ENCODE assay signal across 21 cellular contexts in the genomic region with DNA sequence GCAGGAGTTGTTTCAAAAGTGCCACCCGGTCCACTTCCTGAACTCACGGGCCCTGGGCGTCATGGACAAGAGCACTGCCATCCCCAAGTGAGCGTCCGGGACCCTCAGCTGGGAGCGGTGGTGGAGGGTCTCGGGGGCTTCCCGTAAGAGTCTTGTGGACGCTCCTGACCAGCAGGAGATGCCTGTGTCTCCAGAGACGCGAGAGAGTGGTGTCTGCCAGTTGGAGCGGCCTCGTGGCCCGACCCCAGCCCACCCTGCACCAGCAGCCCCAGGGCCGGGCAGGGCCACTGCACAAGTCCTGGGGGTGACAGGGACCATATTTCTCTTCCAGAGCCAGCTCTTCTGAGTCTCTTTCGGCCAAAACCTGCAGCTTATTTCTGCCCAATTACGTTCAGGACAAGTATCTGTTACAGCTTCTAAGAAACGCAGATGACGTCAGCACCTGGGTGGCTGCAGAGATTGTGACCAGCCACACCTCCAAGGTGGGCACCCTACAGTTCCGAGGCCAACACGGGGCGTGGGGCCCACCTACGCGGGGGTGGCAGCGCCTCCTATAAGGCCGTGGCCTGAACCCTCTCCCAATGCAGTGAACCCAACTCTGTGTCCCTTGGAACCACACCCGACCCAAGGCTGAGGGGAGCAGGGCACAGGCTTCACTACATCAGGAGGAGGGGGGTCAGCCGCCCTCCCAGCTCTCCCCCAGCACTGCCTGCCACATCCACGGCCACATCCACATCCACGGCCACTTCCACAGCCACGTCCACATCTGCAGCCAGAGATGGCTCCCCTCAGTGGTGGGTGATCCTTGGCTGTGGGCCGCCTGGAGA. TPM values are rescaled to one million over a fixed set of nuclear protein-coding genes. Genes with fewer than 3 reads are reported as not detected.
DNase-seq lines count a peak whose midpoint lies in the region; ATAC-seq, FAIRE-seq and TF ChIP-seq lines count a peak whose summit lies in the region.
"Had no signal": no experiment of that assay in that cellular context is flagged by ENCODE, and none has a peak within 500 bp of the region (broad histone marks: within the 10 kb centered on the region; RNA-seq: fewer than 3 reads in every experiment).

No MANE protein-coding gene starts in this region.

- peaks cover 6% of the 10 kb centered on the region for H3K4me1 Mint-ChIP-seq in stimulated activated effector memory CD8-positive, alpha-beta T cell treated with anti-CD3 and anti-CD28 coated beads, Interleukin-12 subunit alpha, Interleukin-12 subunit beta, amount 100 ng/mL, for 72 hours

- H3K23me2 ChIP-seq in H1 (ENCODE audit: low read depth, low read length) = peaks cover 8% of the 10 kb centered on the region

- H2BK20ac ChIP-seq in H1 (ENCODE audit: low read length) = no peak overlapping the region

- intact Hi-C loops in Right ventricle myocardium inferior (cut with DNase I) = no loop called here
- intact Hi-C loops in left cardiac atrium (cut with DNase I) = no loop called here

- no peaks in the 10 kb centered on the region for H3K79me1 ChIP-seq in H1 (ENCODE audit: low read depth, low read length)

- H2BK5ac ChIP-seq in H1 (ENCODE audit: low read depth, low read length) = no peak overlapping the region

- H3K4me3 ChIP-seq in HEK293 (ENCODE audit: low read depth, low read length) (no peak overlapping the region), H1 (ENCODE audit: extremely low read depth in 1 of 4, insufficient read depth in 2 of 4, low read depth in 3 of 4, low read length in 4 of 4) (no peak overlapping the region)
- H3K4me3 ChIP-seq: A549, GM23248 had no signal

- no peak overlapping the region for H3K4me2 ChIP-seq in H1 (ENCODE audit: insufficient read depth in 1 of 2, low read depth in 2 of 2, low read length in 2 of 2)
- H3K4me2 ChIP-seq: A549 had no signal

- CTCF ChIA-PET in HEK293 (lab: Yijun Ruan, JAX) (interaction anchor here (1.5 kb wide), 1 partner anchor 70 kb away, joined by 4 read pairs; no protein-coding TSS in a partner anchor), H1 (lab: Charles Lee; ENCODE audit: partially characterized antibody) (interaction anchor here (0.7 to 1.9 kb wide), 7 partner anchors 9 to 89 kb away, joined by 3 to 9 read pairs (median 3); no protein-coding TSS in a partner anchor)

- H4K20me1 ChIP-seq in H1 (replicated peaks in 1 of 2; ENCODE audit: control insufficient read depth in 1 of 2, insufficient read depth in 2 of 2, low read length in 2 of 2) = peaks cover 0 to 12% of the 10 kb centered on the region in 2 experiments

- 92% methylated on average over 31 of the region's 32 CpGs; no CpG with 5 or more reads in 1 of the 2 experiments for WGBS in H1 (ENCODE audit: extremely low coverage in 1 of 2, insufficient coverage in 1 of 2, insufficient read length in 1 of 2, insufficient replicate concordance in 2 of 2, low coverage in 1 of 2, low lambda C conversion rate in 2 of 2, missing lambda C conversion rate in 1 of 2), 2 experiments

- no peak overlapping the region for H2AFZ ChIP-seq in H1 (ENCODE audit: low read length)
- H2AFZ ChIP-seq: GM23248 had no signal

- no peak overlapping the region for H3K56ac ChIP-seq in H1 (replicated peaks; ENCODE audit: insufficient read length, low read depth, low read length)

- no peak for FAIRE-seq in H1 (lab: Jason Lieb, UNC)
- FAIRE-seq: A549, D721Med, G401.6, GM12891, H54 had no signal

- no peak overlapping the region for H3K4ac ChIP-seq in H1 (replicated peaks; ENCODE audit: insufficient read length, low read depth, low read length)

- H4K5ac ChIP-seq in H1 (ENCODE audit: insufficient read length, low read depth, low read length) = no peak overlapping the region

- no peak for TF ChIP-seq CTCF in HEK293 (tag by site-specific recombination; IDR thresholded peaks at IDR 0.05)
- no peak for TF ChIP-seq CTCF in H1 (IDR thresholded peaks at IDR 0.05; ENCODE audit: control extremely low read depth in 1 of 3, insufficient read depth in 1 of 3, low read depth in 1 of 3, low read length in 3 of 3)

- no peak for TF ChIP-seq EP300 in H1 (IDR thresholded peaks at IDR 0.05; ENCODE audit: borderline replicate concordance in 1 of 2, low read depth in 2 of 2, low read length in 2 of 2)

- H2BK12ac ChIP-seq in H1 (ENCODE audit: low read depth, low read length) = no peak overlapping the region

- H3K36me3 Mint-ChIP-seq in stimulated activated effector memory CD8-positive, alpha-beta T cell treated with anti-CD3 and anti-CD28 coated beads, Interleukin-12 subunit alpha, Interleukin-12 subunit beta, amount 100 ng/mL, for 72 hours = no peaks in the 10 kb centered on the region

- no peaks in the 10 kb centered on the region for H3K36me3 ChIP-seq in HEK293 (ENCODE audit: control insufficient read depth in 2 of 2, insufficient read depth in 1 of 2, low read length in 2 of 2)
- H3K36me3 ChIP-seq in H1 (ENCODE audit: control insufficient read depth in 2 of 4, insufficient read depth in 4 of 4, low read length in 3 of 4) = no peaks in the 10 kb centered on the region; a peak in 3 of 8 replicates

- H3K79me2 ChIP-seq in H1 (ENCODE audit: control insufficient read depth in 1 of 2, insufficient read depth in 2 of 2, low read length in 2 of 2) = no peaks in the 10 kb centered on the region

- H2AK5ac ChIP-seq in H1 (ENCODE audit: low read depth, low read length) = no peak overlapping the region

- TF ChIP-seq RAD21 in H1 (IDR thresholded peaks at IDR 0.05 in 1 of 2, conservative IDR thresholded peaks at IDR 0.05 in 1 of 2; ENCODE audit: low read depth in 2 of 2, low read length in 2 of 2) = no peak

- H3K18ac ChIP-seq in H1 (ENCODE audit: extremely low read depth, low read length) = no peak overlapping the region

- POLR2A ChIA-PET in HEK293 (lab: Yijun Ruan, JAX) (no interaction called here), H1 (lab: Charles Lee; ENCODE audit: partially characterized antibody) (interaction anchor here (1.4 to 2.0 kb wide), 4 partner anchors 9 to 18 kb away, joined by 3 to 7 read pairs (median 4); no protein-coding TSS in a partner anchor)

- no peak overlapping the region for H3K27ac Mint-ChIP-seq in stimulated activated effector memory CD8-positive, alpha-beta T cell treated with anti-CD3 and anti-CD28 coated beads, Interleukin-12 subunit alpha, Interleukin-12 subunit beta, amount 100 ng/mL, for 72 hours
- H3K27ac Mint-ChIP-seq: CD4-positive, alpha-beta T cell; HFFc6 had no signal

- ATAC-seq in Right ventricle myocardium inferior (no peak), left cardiac atrium (no peak)
- ATAC-seq in stimulated activated effector memory CD8-positive, alpha-beta T cell treated with anti-CD3 and anti-CD28 coated beads, Interleukin-12 subunit alpha, Interleukin-12 subunit beta, amount 100 ng/mL, for 72 hours = peak; percentile 5

- H3K14ac ChIP-seq in H1 (ENCODE audit: insufficient read length) = no peak overlapping the region

- H3K9me3 ChIP-seq in HEK293 (ENCODE audit: control insufficient read depth, insufficient read depth, low read depth, low read length) = no peaks in the 10 kb centered on the region
- peaks cover 0 to 4% of the 10 kb centered on the region in 2 experiments; a peak in 1 of 4 replicates for H3K9me3 ChIP-seq in H1 (ENCODE audit: insufficient read depth in 2 of 2, low read depth in 1 of 2, low read length in 1 of 2)
- H3K9me3 ChIP-seq: A549 had no signal

- no peak overlapping the region for H3K4me3 Mint-ChIP-seq in stimulated activated effector memory CD8-positive, alpha-beta T cell treated with anti-CD3 and anti-CD28 coated beads, Interleukin-12 subunit alpha, Interleukin-12 subunit beta, amount 100 ng/mL, for 72 hours
- H3K4me3 Mint-ChIP-seq: CD4-positive, alpha-beta T cell; HFFc6 had no signal

- no peak overlapping the region for H4K91ac ChIP-seq in H1 (replicated peaks; ENCODE audit: insufficient read length, low read length)

- DNase-seq in Right ventricle myocardium inferior (ENCODE audit: missing footprints) = peak; percentile 52
- no peak for DNase-seq in left cardiac atrium
- DNase-seq in H1 (ENCODE audit: low read depth in 1 of 2, low spot score in 2 of 2) = no peak
- DNase-seq in stimulated activated effector memory CD8-positive, alpha-beta T cell treated with anti-CD3 and anti-CD28 coated beads, Interleukin-12 subunit alpha, Interleukin-12 subunit beta, amount 100 ng/mL, for 72 hours (ENCODE audit: low spot score in 2 of 2) = no peak
- DNase-seq in foreskin melanocyte = no peak
- no peak for DNase-seq in cerebellar nuclear complex (lab: John Stamatoyannopoulos, UW)
- DNase-seq: AML-193, Caco-2, GM23248, HCEC 1CT, HFFc6 had no signal

- H3K4me1 ChIP-seq in HEK293 (ENCODE audit: control insufficient read depth, insufficient read depth, low read length) (no peaks in the 10 kb centered on the region), H1 (replicated peaks in 1 of 4; ENCODE audit: control insufficient read depth in 3 of 4, insufficient read depth in 4 of 4, low read length in 3 of 4) (peaks cover 0 to 2% (median 1%) of the 10 kb centered on the region in 4 experiments; a peak in 5 of 7 replicates)
- H3K4me1 ChIP-seq: A549, Caco-2 had no signal

- no peaks in the 10 kb centered on the region for H3K27me3 ChIP-seq in H1 (replicated peaks in 1 of 4; ENCODE audit: control insufficient read depth in 3 of 4, extremely low read depth in 1 of 4, insufficient read depth in 3 of 4, low read length in 3 of 4)

- no peak overlapping the region for H3K23ac ChIP-seq in H1 (ENCODE audit: insufficient read length)

- H2BK120ac ChIP-seq in H1 (replicated peaks; ENCODE audit: low read depth, low read length) = no peak overlapping the region

- no peak overlapping the region for H3K9ac ChIP-seq in H1 (replicated peaks in 1 of 4; ENCODE audit: extremely low read depth in 1 of 4, low read depth in 3 of 4, low read length in 3 of 4)
- H3K9ac ChIP-seq: GM23248 had no signal

- H2BK15ac ChIP-seq in H1 (ENCODE audit: low read length) = no peak overlapping the region

- no peak overlapping the region for H3K27ac ChIP-seq in HEK293 (ENCODE audit: extremely low read depth, low read depth, low read length)
- H3K27ac ChIP-seq in H1 (ENCODE audit: low read depth, low read length) = no peak overlapping the region
- H3K27ac ChIP-seq: 22Rv1, A549, C4-2B, GM23248 had no signal

- no peak overlapping the region for H4K8ac ChIP-seq in H1 (ENCODE audit: extremely low read depth, insufficient read depth, low read length)

- H3K9me3 Mint-ChIP-seq in stimulated activated effector memory CD8-positive, alpha-beta T cell treated with anti-CD3 and anti-CD28 coated beads, Interleukin-12 subunit alpha, Interleukin-12 subunit beta, amount 100 ng/mL, for 72 hours = no peaks in the 10 kb centered on the region
- H3K9me3 Mint-ChIP-seq: CD4-positive, alpha-beta T cell had no signal

- TF ChIP-seq POLR2A in H1 (IDR thresholded peaks at IDR 0.05; ENCODE audit: control extremely low read depth in 1 of 2, low read depth in 2 of 2, low read length in 2 of 2) = no peak

RNA-seq across cellular contexts. Expression of a gene that starts 16.2 kb away (rescaled TPM):
- not detected for total RNA-seq in Right ventricle myocardium inferior
- total RNA-seq in left cardiac atrium = not detected
- 21.7 and 21.8 TPM in 2 replicates for total RNA-seq in H1 (2021; fragmentation: NEBNext Ultra II Directional; extraction: Animal tissue kit (Norgen Biotek cat#: 25700))
- polyA plus RNA-seq in H1 (2011; rRNA removed) = 0.47 and 0.97 TPM in 2 replicates
- polyA plus RNA-seq in H1 (2011; cell fraction: cytosol; rRNA removed) = 0.56 TPM
- polyA plus RNA-seq in H1 (2011; cell fraction: nucleus; rRNA removed) = 3.0 TPM
- 4.6 to 12.2 TPM (median 10.6 TPM) in 4 replicates for polyA plus RNA-seq in H1 (2012, experiment 1 of 2)
- polyA plus RNA-seq in H1 (2012, experiment 2 of 2) = 0.80 TPM
- polyA plus RNA-seq in H1 (2013, experiment 1 of 2) = 23.8 TPM
- 24.8 TPM for polyA plus RNA-seq in H1 (2013, experiment 2 of 2)
- not detected in 2 replicates for polyA minus RNA-seq in H1 (2011; rRNA and poly(A)+ RNA removed)
- polyA minus RNA-seq in H1 (2011; cell fraction: cytosol; rRNA and poly(A)+ RNA removed) = 6.3 TPM
- 4.3 TPM for polyA minus RNA-seq in H1 (2011; cell fraction: nucleus; rRNA and poly(A)+ RNA removed)
- total RNA-seq: Caco-2; CD4-positive, alpha-beta T cell; GM23248; HFFc6 had no signal
- polyA plus RNA-seq: A549, BJ, GM23248 had no signal

RNA-seq across cellular contexts. Expression of a gene that starts 23.8 kb away (rescaled TPM):
- total RNA-seq in Right ventricle myocardium inferior (0.54 TPM), left cardiac atrium (1 to 10 TPM; 1.3 TPM)
- total RNA-seq in H1 (2021; fragmentation: NEBNext Ultra II Directional; extraction: Animal tissue kit (Norgen Biotek cat#: 25700)) = 4.7 and 5.6 TPM in 2 replicates
- polyA plus RNA-seq in H1 (2011; rRNA removed) = 5.6 and 7.8 TPM in 2 replicates
- 4.6 TPM for polyA plus RNA-seq in H1 (2011; cell fraction: cytosol; rRNA removed)
- polyA plus RNA-seq in H1 (2011; cell fraction: nucleus; rRNA removed) = 17.4 TPM
- polyA plus RNA-seq in H1 (2012, experiment 1 of 2) = 3.4 to 5.9 TPM (median 5.1 TPM) in 4 replicates
- polyA plus RNA-seq in H1 (2012, experiment 2 of 2) = 3.8 TPM
- polyA plus RNA-seq in H1 (2013, experiment 1 of 2) = 3.8 TPM
- polyA plus RNA-seq in H1 (2013, experiment 2 of 2) = 3.5 TPM
- 1.6 and 1.7 TPM in 2 replicates for polyA minus RNA-seq in H1 (2011; rRNA and poly(A)+ RNA removed)
- polyA minus RNA-seq in H1 (2011; cell fraction: cytosol; rRNA and poly(A)+ RNA removed) = 5.8 TPM
- 6.0 TPM for polyA minus RNA-seq in H1 (2011; cell fraction: nucleus; rRNA and poly(A)+ RNA removed)
- total RNA-seq: Caco-2, GM23248, HFFc6 had no signal
- polyA plus RNA-seq: A549, BJ, GM23248 had no signal

RNA-seq across cellular contexts. Expression of a gene that starts 53.8 kb away (rescaled TPM):
- total RNA-seq in Right ventricle myocardium inferior = not detected
- total RNA-seq in left cardiac atrium = under 1 TPM; 0.34 to 0.50 TPM
- total RNA-seq in H1 (2021; fragmentation: NEBNext Ultra II Directional; extraction: Animal tissue kit (Norgen Biotek cat#: 25700)) = 16.7 and 19.3 TPM in 2 replicates
- 7.5 and 10.4 TPM in 2 replicates for polyA plus RNA-seq in H1 (2011; rRNA removed)
- 8.2 TPM for polyA plus RNA-seq in H1 (2011; cell fraction: cytosol; rRNA removed)
- 24.2 TPM for polyA plus RNA-seq in H1 (2011; cell fraction: nucleus; rRNA removed)
- polyA plus RNA-seq in H1 (2012, experiment 1 of 2) = 10.6 to 18.0 TPM (median 14.3 TPM) in 4 replicates
- 7.0 TPM for polyA plus RNA-seq in H1 (2012, experiment 2 of 2)
- polyA plus RNA-seq in H1 (2013, experiment 1 of 2) = 6.2 TPM
- polyA plus RNA-seq in H1 (2013, experiment 2 of 2) = 5.8 TPM
- 14.2 and 17.3 TPM in 2 replicates for polyA minus RNA-seq in H1 (2011; rRNA and poly(A)+ RNA removed)
- 9.8 TPM for polyA minus RNA-seq in H1 (2011; cell fraction: cytosol; rRNA and poly(A)+ RNA removed)
- 27.6 TPM for polyA minus RNA-seq in H1 (2011; cell fraction: nucleus; rRNA and poly(A)+ RNA removed)
- total RNA-seq: CD4-positive, alpha-beta T cell had no signal

Comparison
In these comparisons a context has a peak if more than half of its experiments do, and no peak if none do; other contexts are left out.
1. RNA of a gene that starts 16.2 kb away (total RNA-seq): 21.7 to 21.8 TPM in H1; not detected in Right ventricle myocardium inferior (single experiment) and not detected in left cardiac atrium; every median in the first group is over 10 times any median in the second.
2. RNA of a gene that starts 53.8 kb away (total RNA-seq): 16.7 to 19.3 TPM in H1; 0.34 to 0.50 TPM in left cardiac atrium and not detected in Right ventricle myocardium inferior (single experiment); every median in the first group is over 10 times any median in the second.